Comparison of ENCODE assay signal across 1 cellular context in genomic region chr9:121545148-121545874, GRCh38.
TF ChIP-seq lines count a peak whose summit lies in the region.

No MANE protein-coding gene starts in this region.

TF ChIP-seq in IMR-90, 13 proteins besides CTCF, POLR2A, EP300 and RAD21 (continued from another document):
- no peak for TF ChIP-seq ELK1 (IDR thresholded peaks at IDR 0.05; ENCODE audit: borderline replicate concordance, low read depth, low read length)
- no peak for TF ChIP-seq MAZ (IDR thresholded peaks at IDR 0.05; ENCODE audit: borderline replicate concordance, low read depth, low read length)
- TF ChIP-seq CHD1 (IDR thresholded peaks at IDR 0.05; ENCODE audit: low read depth, low read length) = no peak
- no peak for TF ChIP-seq SMC3 (IDR thresholded peaks at IDR 0.05; ENCODE audit: low read depth, low read length)
- no peak for TF ChIP-seq NFE2L2 (IDR thresholded peaks at IDR 0.05; ENCODE audit: low read depth, low read length)
- no peak for TF ChIP-seq RCOR1 (IDR thresholded peaks at IDR 0.05; ENCODE audit: insufficient replicate concordance, low read length)
- TF ChIP-seq USF2 (IDR thresholded peaks at IDR 0.05; ENCODE audit: low read depth, low read length) = no peak
